1 cellular context compared by ENCODE assay signal in genomic region chr2:168181825-168182224, GRCh38.
TF ChIP-seq lines count a peak whose summit lies in the region.

No MANE protein-coding gene starts in this region.

TF ChIP-seq in WTC11, 78 proteins besides CTCF, POLR2A, EP300 and RAD21 (continued from another document):
- no peak for TF ChIP-seq E2F4 (CRISPR knock-in tag; IDR thresholded peaks at IDR 0.05; ENCODE audit: borderline replicate concordance, low read depth)
- no peak for TF ChIP-seq TEAD1 (CRISPR knock-in tag; IDR thresholded peaks at IDR 0.05)
